27 cellular contexts compared by ENCODE assay signal in genomic region chr11:74238243-74238642, GRCh38.
"Had no signal": no experiment of that assay in that cellular context is flagged by ENCODE, and none has a peak within 500 bp of the region (broad histone marks: within the 10 kb centered on the region; RNA-seq: fewer than 3 reads in every experiment).

No MANE protein-coding gene starts in this region.

- H3K4me3 Mint-ChIP-seq: activated CD8-positive, alpha-beta T cell treated with anti-CD3 and anti-CD28 coated beads for 36 hours; activated naive CD8-positive, alpha-beta T cell; activated T-cell treated with anti-CD3 and anti-CD28 coated beads, Interleukin-2, amount 50 U/mL, for 4 hours; activated T-helper 17 cell treated with anti-CD3 and anti-CD28 coated beads, Interleukin-2, amount 50 U/mL, for 72 hours; central memory CD8-positive, alpha-beta T cell; dendritic cell treated with granulocyte-macrophage colony-stimulating factor and Interleukin-4, amounts not matched to agents 40 ng/mL and 50 ng/mL, for 4 days; endodermal cell had no signal

- H3K27me3 ChIP-seq: brain microvascular endothelial cell, dorsolateral prefrontal cortex had no signal

- H3K27me3 Mint-ChIP-seq: activated CD8-positive, alpha-beta T cell treated with anti-CD3 and anti-CD28 coated beads for 36 hours; activated naive CD8-positive, alpha-beta T cell; activated T-helper 17 cell treated with anti-CD3 and anti-CD28 coated beads, Interleukin-2, amount 50 U/mL, for 72 hours; central memory CD8-positive, alpha-beta T cell; dendritic cell treated with granulocyte-macrophage colony-stimulating factor and Interleukin-4, amounts not matched to agents 40 ng/mL and 50 ng/mL, for 4 days had no signal

- H3K4me3 ChIP-seq: coronary artery, dorsolateral prefrontal cortex had no signal

- H3K27ac Mint-ChIP-seq: activated CD8-positive, alpha-beta T cell treated with anti-CD3 and anti-CD28 coated beads for 36 hours; activated naive CD8-positive, alpha-beta T cell; activated T-helper 17 cell treated with anti-CD3 and anti-CD28 coated beads, Interleukin-2, amount 50 U/mL, for 72 hours; dendritic cell treated with granulocyte-macrophage colony-stimulating factor and Interleukin-4, amounts not matched to agents 40 ng/mL and 50 ng/mL, for 4 days; endodermal cell had no signal

- ATAC-seq: activated CD8-positive, alpha-beta T cell treated with anti-CD3 and anti-CD28 coated beads for 36 hours; activated T-cell treated with anti-CD3 and anti-CD28 coated beads, Interleukin-2, amount 50 U/mL, for 4 hours; activated T-helper 17 cell treated with anti-CD3 and anti-CD28 coated beads, Interleukin-2, amount 50 U/mL, for 72 hours; esophagus mucosa had no signal

- H3K27ac ChIP-seq: brain microvascular endothelial cell, coronary artery had no signal

- H3K4me1 Mint-ChIP-seq: activated T-helper 17 cell treated with anti-CD3 and anti-CD28 coated beads, Interleukin-2, amount 50 U/mL, for 72 hours; central memory CD8-positive, alpha-beta T cell; endodermal cell had no signal

- DNase-seq: activated CD4-positive, alpha-beta T cell treated with anti-CD3 and anti-CD28 coated beads for 4 hours; activated CD4-positive, alpha-beta T cell treated with anti-CD3 and anti-CD28 coated beads, Interleukin-2, amount 50 U/mL, for 1 hour; activated CD4-positive, alpha-beta T cell treated with anti-CD3 and anti-CD28 coated beads, Interleukin-2, amount 50 U/mL, for 48 hours; activated CD4-positive, CD25-positive, alpha-beta regulatory T cell; activated CD4-positive, CD25-positive, alpha-beta regulatory T cell treated with anti-CD3 and anti-CD28 coated beads, Interleukin-2, amount 50 U/mL, for 72 hours; activated CD8-positive, alpha-beta memory T cell treated with anti-CD3 and anti-CD28 coated beads for 24 hours; activated CD8-positive, alpha-beta T cell treated with anti-CD3 and anti-CD28 coated beads for 36 hours; activated effector memory CD4-positive, alpha-beta T cell treated with Interleukin-2 at 50 U/mL for 16 hours; activated gamma-delta T cell treated with Interleukin-2 at 50 U/mL for 16 hours; activated naive CD4-positive, alpha-beta T cell treated with anti-CD3 and anti-CD28 coated beads, Interleukin-2, amount 50 U/mL, for 16 hours; activated naive CD4-positive, alpha-beta T cell treated with Interleukin-2 at 50 U/mL for 16 hours; activated T-cell treated with anti-CD3 and anti-CD28 coated beads, Interleukin-2, amount 50 U/mL, for 4 hours; amniotic stem cell; anterior cingulate cortex; brain microvascular endothelial cell; dorsolateral prefrontal cortex; effector memory CD4-positive, alpha-beta T cell; endodermal cell; foreskin fibroblast; head of caudate nucleus; T-helper 2 cell had no signal

- H3K9me3 Mint-ChIP-seq: activated CD8-positive, alpha-beta T cell treated with anti-CD3 and anti-CD28 coated beads for 36 hours; activated T-cell treated with anti-CD3 and anti-CD28 coated beads, Interleukin-2, amount 50 U/mL, for 4 hours; activated T-helper 17 cell treated with anti-CD3 and anti-CD28 coated beads, Interleukin-2, amount 50 U/mL, for 72 hours; central memory CD8-positive, alpha-beta T cell; dendritic cell treated with granulocyte-macrophage colony-stimulating factor and Interleukin-4, amounts not matched to agents 40 ng/mL and 50 ng/mL, for 4 days; endodermal cell had no signal
